ENCODE assay signal across 1 cellular context in genomic region chr2:47559079-47559684, GRCh38.
TF ChIP-seq lines count a peak whose summit lies in the region.

No MANE protein-coding gene starts in this region.

TF ChIP-seq in H1, 55 proteins besides CTCF, POLR2A, EP300 and RAD21 (continued from another document):
- TF ChIP-seq ATF2 (IDR thresholded peaks at IDR 0.05; ENCODE audit: low read length) (no peak), BRCA1 (IDR thresholded peaks at IDR 0.05; ENCODE audit: low read depth, low read length) (no peak), SP4 (IDR thresholded peaks at IDR 0.05; ENCODE audit: low read length) (no peak), HDAC2 (IDR thresholded peaks at IDR 0.05; ENCODE audit: borderline replicate concordance in 1 of 2, low read depth in 2 of 2, low read length in 2 of 2) (no peak), CHD1 (IDR thresholded peaks at IDR 0.05; ENCODE audit: low read depth, low read length) (no peak), NANOG (IDR thresholded peaks at IDR 0.05; ENCODE audit: insufficient read depth, low read depth, low read length, poor library complexity, severe bottlenecking) (no peak), RBBP5 (IDR thresholded peaks at IDR 0.05; ENCODE audit: borderline replicate concordance, low read depth, low read length) (no peak), ATF3 (IDR thresholded peaks at IDR 0.05; ENCODE audit: insufficient read depth, low read depth, low read length) (no peak), YY1 (IDR thresholded peaks at IDR 0.05; ENCODE audit: low read depth, low read length) (no peak), CEBPB (IDR thresholded peaks at IDR 0.05; ENCODE audit: low read depth, low read length) (no peak)
